Comparison of ENCODE assay signal across 9 cellular contexts in genomic region chr15:38853608-38854007, GRCh38.
DNase-seq lines count a peak whose midpoint lies in the region; ATAC-seq, FAIRE-seq and TF ChIP-seq lines count a peak whose summit lies in the region.
"Had no signal": no experiment of that assay in that cellular context is flagged by ENCODE, and none has a peak within 500 bp of the region (broad histone marks: within the 10 kb centered on the region; RNA-seq: fewer than 3 reads in every experiment).

No MANE protein-coding gene starts in this region.

- H3K27me3 ChIP-seq in left ventricle myocardium inferior (ENCODE audit: low read depth) (no peaks in the 10 kb centered on the region), stomach (no peaks in the 10 kb centered on the region)

- no peak for TF ChIP-seq EP300 in stomach (IDR thresholded peaks at IDR 0.05)

- no peak for ATAC-seq in Right ventricle myocardium inferior
- no peak for ATAC-seq in GM21360 (IDR thresholded peaks at IDR 0.05; ENCODE audit: unreplicated experiment)

- 24 to 81% (median 48%) methylated on average over 1 of the region's 1 CpG for WGBS in stomach, 5 donors

- H3K36me3 ChIP-seq in left ventricle myocardium inferior: no peaks in the 10 kb centered on the region
- H3K36me3 ChIP-seq in stomach: no peaks in the 10 kb centered on the region

- FAIRE-seq in urothelium cell line (lab: Jason Lieb, UNC): no peak
- FAIRE-seq: G401.6 had no signal

- intact Hi-C loops in left ventricle myocardium inferior (cut with micrococcal nuclease): no loop called here
- intact Hi-C loops in Right ventricle myocardium inferior (cut with DNase I): no loop called here
- intact Hi-C loops in stomach (cut with DNase I; ENCODE audit: low total_unique reads): no loop called here

- H3K4me3 ChIP-seq in left ventricle myocardium inferior (no peak overlapping the region), foreskin fibroblast (ENCODE audit: low read depth in 1 of 2, low read length in 2 of 2) (no peak overlapping the region), stomach (no peak overlapping the region)

- no peak for DNase-seq in left ventricle myocardium inferior
- DNase-seq in Right ventricle myocardium inferior (ENCODE audit: missing footprints): no peak
- peak; percentile 8 for DNase-seq in T-helper 9 cell
- DNase-seq in foreskin fibroblast: peak in 1 of 2 donors; percentile 47
- DNase-seq in urothelium cell line (ENCODE audit: low spot score): peak; percentile 36
- no peak for DNase-seq in hypothalamus (lab: John Stamatoyannopoulos, UW)
- DNase-seq in stomach: no peak

- TF ChIP-seq CTCF in left ventricle myocardium inferior (IDR thresholded peaks at IDR 0.05; ENCODE audit: borderline replicate concordance) (peak; percentile 18), foreskin fibroblast (IDR thresholded peaks at IDR 0.05; ENCODE audit: low read depth, low read length) (peak; percentile 46), stomach (IDR thresholded peaks at IDR 0.05) (no peak)

- H3K4me1 ChIP-seq in left ventricle myocardium inferior: no peaks in the 10 kb centered on the region
- no peaks in the 10 kb centered on the region for H3K4me1 ChIP-seq in stomach

- H3K27ac ChIP-seq in left ventricle myocardium inferior (replicated peaks) (no peak overlapping the region), stomach (no peak overlapping the region)

- H3K9me3 ChIP-seq in left ventricle myocardium inferior (replicated peaks) (no peaks in the 10 kb centered on the region), stomach (no peaks in the 10 kb centered on the region)

- no peak for TF ChIP-seq POLR2A in stomach (IDR thresholded peaks at IDR 0.05)

Comparison
In these comparisons a context has a peak if more than half of its experiments do, and no peak if none do; other contexts are left out.
1. DNase-seq: peak in T-helper 9 cell (single experiment) and urothelium cell line (single experiment); none in left ventricle myocardium inferior (single experiment), Right ventricle myocardium inferior (single experiment), hypothalamus (0 of 51) and stomach (single experiment).
2. CTCF ChIP-seq: peak in left ventricle myocardium inferior (single experiment) and foreskin fibroblast (single experiment); none in stomach (0 of 7).